In the genomic region with DNA sequence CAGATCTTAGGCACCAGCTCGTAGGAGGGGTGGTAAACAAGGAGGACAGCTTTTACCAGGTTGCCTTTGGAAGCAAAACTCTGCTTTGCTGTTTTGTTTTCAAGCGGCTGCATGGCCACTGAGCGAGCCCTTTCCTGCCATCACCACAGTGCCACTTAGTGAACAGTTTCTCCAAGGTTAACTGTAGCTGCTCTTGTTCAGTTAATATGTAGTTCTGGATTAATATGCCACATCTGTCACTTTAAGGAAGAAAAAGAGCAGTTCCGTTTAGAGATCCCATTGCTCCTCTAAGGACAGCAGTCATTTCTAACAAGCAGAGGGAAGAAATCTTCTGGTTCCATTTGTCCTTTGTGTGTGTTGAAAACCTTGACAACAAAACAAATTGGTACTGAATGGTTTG, we compare ENCODE assay signal across 9 cellular contexts. TPM values are rescaled to one million over a fixed set of nuclear protein-coding genes. Genes with fewer than 3 reads are reported as not detected.
DNase-seq lines count a peak whose midpoint lies in the region; ATAC-seq and TF ChIP-seq lines count a peak whose summit lies in the region.
"Had no signal": no experiment of that assay in that cellular context is flagged by ENCODE, and none has a peak within 500 bp of the region (broad histone marks: within the 10 kb centered on the region; RNA-seq: fewer than 3 reads in every experiment).

No MANE protein-coding gene starts in this region.

- peaks cover 9% of the 10 kb centered on the region for H3K9me3 Mint-ChIP-seq in activated naive CD8-positive, alpha-beta T cell treated with anti-CD3 and anti-CD28 coated beads, Interleukin-2, amount 50 U/mL, for 24 hours

- H3K4me1 Mint-ChIP-seq in activated naive CD8-positive, alpha-beta T cell treated with anti-CD3 and anti-CD28 coated beads, Interleukin-2, amount 50 U/mL, for 24 hours: no peaks in the 10 kb centered on the region

- no peak overlapping the region for H3K4me3 Mint-ChIP-seq in activated naive CD8-positive, alpha-beta T cell treated with anti-CD3 and anti-CD28 coated beads, Interleukin-2, amount 50 U/mL, for 24 hours

- intact Hi-C loops in lower lobe of right lung (cut with DNase I): no loop called here
- intact Hi-C loops in thyroid gland (cut with DNase I): no loop called here
- intact Hi-C loops in posterior cingulate gyrus (cut with DNase I): no loop called here

- H3K27ac Mint-ChIP-seq in activated naive CD8-positive, alpha-beta T cell treated with anti-CD3 and anti-CD28 coated beads, Interleukin-2, amount 50 U/mL, for 24 hours: no peak overlapping the region

- peaks cover 9% of the 10 kb centered on the region for H3K36me3 Mint-ChIP-seq in activated naive CD8-positive, alpha-beta T cell treated with anti-CD3 and anti-CD28 coated beads, Interleukin-2, amount 50 U/mL, for 24 hours (ENCODE audit: low read depth)

- 13 to 34% methylated on average over 4 of the region's 4 CpGs for WGBS in thyroid gland, 2 donors

- peak in 1 of 2 donors; percentile 21 for ATAC-seq in lower lobe of right lung
- no peak for ATAC-seq in activated naive CD8-positive, alpha-beta T cell treated with anti-CD3 and anti-CD28 coated beads, Interleukin-2, amount 50 U/mL, for 24 hours
- no peak for ATAC-seq in HG03135 (IDR thresholded peaks at IDR 0.05; ENCODE audit: unreplicated experiment)

- no peaks in the 10 kb centered on the region for H3K27me3 ChIP-seq in lower lobe of right lung (ENCODE audit: low read depth)
- no peaks in the 10 kb centered on the region for H3K27me3 ChIP-seq in thyroid gland

- TF ChIP-seq POLR2A in thyroid gland (IDR thresholded peaks at IDR 0.05): no peak

- H3K27ac ChIP-seq in coronary artery: peak overlapping the region; percentile 82 to 89
- peak overlapping the region; percentile 22 for H3K27ac ChIP-seq in lower lobe of right lung
- peak overlapping the region; percentile 66 to 88 (median 86) for H3K27ac ChIP-seq in thyroid gland

- H3K9me3 ChIP-seq in lower lobe of right lung: no peaks in the 10 kb centered on the region
- H3K9me3 ChIP-seq in thyroid gland: no peaks in the 10 kb centered on the region

- H3K4me3 ChIP-seq in coronary artery (peak overlapping the region; percentile 52), lower lobe of right lung (no peak overlapping the region), thyroid gland (replicated peaks in 1 of 3) (no peak overlapping the region)

- DNase-seq in Kasumi-1 (lab: John Stamatoyannopoulos, UW): peak; percentile 35 to 47
- DNase-seq in coronary artery (ENCODE audit: low spot score): no peak
- no peak for DNase-seq in lower lobe of right lung
- peak; percentile 32 to 39 for DNase-seq in thyroid gland
- no peak for DNase-seq in ureter (ENCODE audit: low spot score)
- DNase-seq in activated naive CD8-positive, alpha-beta T cell treated with anti-CD3 and anti-CD28 coated beads, Interleukin-2, amount 50 U/mL, for 24 hours: no peak
- DNase-seq in posterior cingulate gyrus: no peak
- DNase-seq: NCI-H2029 had no signal

- H3K4me1 ChIP-seq in lower lobe of right lung (peaks cover 27% of the 10 kb centered on the region), thyroid gland (peaks cover 24 to 44% of the 10 kb centered on the region in 2 donors)

- no peaks in the 10 kb centered on the region for H3K27me3 Mint-ChIP-seq in activated naive CD8-positive, alpha-beta T cell treated with anti-CD3 and anti-CD28 coated beads, Interleukin-2, amount 50 U/mL, for 24 hours

- H3K36me3 ChIP-seq in lower lobe of right lung (no peaks in the 10 kb centered on the region), thyroid gland (no peaks in the 10 kb centered on the region)

- TF ChIP-seq CTCF in coronary artery (IDR thresholded peaks at IDR 0.05) (no peak), lower lobe of right lung (IDR thresholded peaks at IDR 0.05) (no peak), thyroid gland (IDR thresholded peaks at IDR 0.05) (no peak)

RNA-seq across cellular contexts. Expression of a gene that starts 10.4 kb away (rescaled TPM):
- total RNA-seq in lower lobe of right lung (50.2 TPM), thyroid gland (10 to 100 TPM; 60.3 to 97.0 (median 79.8) TPM), ureter (72.6 TPM)

Comparison
In these comparisons a context has a peak if more than half of its experiments do, and no peak if none do; other contexts are left out.
1. DNase-seq: peak in Kasumi-1 (2 of 2) and thyroid gland (2 of 2); none in coronary artery (single experiment), lower lobe of right lung (single experiment), ureter (single experiment), activated naive CD8-positive, alpha-beta T cell treated with anti-CD3 and anti-CD28 coated beads, Interleukin-2, amount 50 U/mL, for 24 hours (single experiment) and posterior cingulate gyrus (0 of 10).
2. H3K27ac ChIP-seq: peak in every context shown above with its lines; median percentile 86 in thyroid gland; 86 in coronary artery; 22 in lower lobe of right lung.